ENCODE assay signal across 8 cellular contexts in the genomic region with DNA sequence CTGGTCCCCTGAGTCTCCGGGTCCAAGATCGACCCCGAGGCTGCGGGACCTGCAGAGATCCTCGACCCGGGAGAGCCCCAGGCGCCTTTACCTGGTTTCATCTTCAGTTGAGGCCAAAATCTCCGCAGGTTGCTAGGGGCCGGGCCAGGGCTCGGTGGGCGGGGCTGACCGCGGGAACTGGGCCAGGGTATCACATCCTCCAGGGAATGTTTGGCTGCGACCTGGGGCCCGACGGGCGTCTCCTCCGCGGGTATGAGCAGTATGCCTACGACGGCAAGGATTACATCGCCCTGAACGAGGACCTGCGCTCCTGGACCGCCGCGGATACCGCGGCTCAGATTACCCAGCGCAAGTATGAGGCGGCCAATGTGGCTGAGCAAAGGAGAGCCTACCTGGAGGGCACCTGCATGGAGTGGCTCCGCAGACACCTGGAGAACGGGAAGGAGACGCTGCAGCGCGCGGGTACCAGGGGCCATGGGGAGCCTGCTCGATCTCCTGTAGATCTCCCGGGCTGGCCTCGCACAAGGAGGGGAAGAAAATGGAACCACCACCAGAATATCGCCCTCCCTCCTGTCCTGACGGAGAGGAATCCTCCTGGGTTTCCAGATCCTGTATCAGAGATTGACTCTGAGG. TPM values are rescaled to one million over a fixed set of nuclear protein-coding genes. Genes with fewer than 3 reads are reported as not detected.
DNase-seq lines count a peak whose midpoint lies in the region; ATAC-seq, FAIRE-seq and TF ChIP-seq lines count a peak whose summit lies in the region.

No MANE protein-coding gene starts in this region.

- CTCF ChIA-PET in K562 (lab: Yijun Ruan, JAX; ENCODE audit: low intra/inter-chr PET ratio) = no interaction called here

- TF ChIP-seq CTCF in K562 (IDR thresholded peaks at IDR 0.05 in 2 of 3, conservative IDR thresholded peaks at IDR 0.05 in 1 of 3; ENCODE audit: insufficient read depth in 2 of 3, low read depth in 1 of 3, low read length in 3 of 3) (no peak), left lung (IDR thresholded peaks at IDR 0.05) (no peak)

- TF ChIP-seq POLR2A in K562 (conservative IDR thresholded peaks at IDR 0.05) = no peak

- H3K27me3 Mint-ChIP-seq in stimulated activated naive B cell treated with anti-CD40 and anti-IgM and Interleukin-4, amounts not matched to agents 10 μg/mL and 1 μg/mL and 100 μg/mL, for 72 hours = peaks cover 32 to 36% of the 10 kb centered on the region in 2 donors

- BruUV-seq in K562 (replicated peaks; lab: Mats Ljungman, UMichigan) = no TSS peak

- peak overlapping the region; percentile 89 for H3K4me3 Mint-ChIP-seq in stimulated activated naive B cell treated with anti-CD40 and anti-IgM and Interleukin-4, amounts not matched to agents 10 μg/mL and 1 μg/mL and 100 μg/mL, for 72 hours

- 90% methylated on average over 34 of the region's 42 CpGs for WGBS in K562 (ENCODE audit: insufficient coverage, low coverage, missing lambda C conversion rate)

- FAIRE-seq in K562 (lab: Jason Lieb, UNC) = no peak

- H3K27ac Mint-ChIP-seq in stimulated activated naive B cell treated with anti-CD40 and anti-IgM and Interleukin-4, amounts not matched to agents 10 μg/mL and 1 μg/mL and 100 μg/mL, for 72 hours = no peak overlapping the region

- no peaks in the 10 kb centered on the region for H3K9me3 ChIP-seq in K562 (replicated peaks; ENCODE audit: control insufficient read depth, insufficient read depth, low read depth, low read length)
- H3K9me3 ChIP-seq in left lung = no peaks in the 10 kb centered on the region

- TF ChIP-seq RAD21 in K562 (CRISPR knock-in tag; conservative IDR thresholded peaks at IDR 0.05 in 1 of 2, IDR thresholded peaks at IDR 0.05 in 1 of 2) = no peak

- no peak overlapping the region for H3K4me2 ChIP-seq in K562 (ENCODE audit: insufficient read depth, low read length)

- H3K36me3 ChIP-seq in K562 (ENCODE audit: control insufficient read depth, insufficient read depth, low read length) = no peaks in the 10 kb centered on the region
- no peaks in the 10 kb centered on the region for H3K36me3 ChIP-seq in left lung

- peaks cover 21 to 23% of the 10 kb centered on the region in 2 donors for H3K36me3 Mint-ChIP-seq in stimulated activated naive B cell treated with anti-CD40 and anti-IgM and Interleukin-4, amounts not matched to agents 10 μg/mL and 1 μg/mL and 100 μg/mL, for 72 hours

- H3K79me2 ChIP-seq in K562 (ENCODE audit: control insufficient read depth, insufficient read depth, low read length) = no peaks in the 10 kb centered on the region

- no peak for TF ChIP-seq EP300 in K562 (IDR thresholded peaks at IDR 0.05; ENCODE audit: low read length)

- POLR2A ChIA-PET in K562 (lab: Yijun Ruan, JAX) = no interaction called here

- H3K4me3 ChIP-seq in K562 (no peak overlapping the region), left lung (peak overlapping the region; percentile 38 to 41)

- no peak for ATAC-seq in K562
- peak; percentile 75 for ATAC-seq in left lung
- peak; percentile 37 to 40 for ATAC-seq in stimulated activated naive B cell treated with anti-CD40 and anti-IgM and Interleukin-4, amounts not matched to agents 10 μg/mL and 1 μg/mL and 100 μg/mL, for 72 hours (replicated peaks)
- ATAC-seq in GM21786 (IDR thresholded peaks at IDR 0.05; ENCODE audit: unreplicated experiment) = no peak

- no peak overlapping the region for H2AFZ ChIP-seq in K562 (ENCODE audit: low read depth, low read length)

- H3K9me1 ChIP-seq in K562 (ENCODE audit: control insufficient read depth, insufficient read depth, low read length) = no peaks in the 10 kb centered on the region

- no peak overlapping the region for H3K27ac ChIP-seq in K562 (ENCODE audit: extremely low read depth, low read depth, low read length)
- no peak overlapping the region for H3K27ac ChIP-seq in left lung

- peaks cover 0 to 10% of the 10 kb centered on the region in 2 experiments; a peak in 1 of 5 replicates for H3K4me1 ChIP-seq in K562 (replicated peaks in 1 of 2; ENCODE audit: control insufficient read depth in 2 of 2, insufficient read depth in 2 of 2, low read length in 2 of 2)
- H3K4me1 ChIP-seq in left lung = peaks cover 7 to 21% of the 10 kb centered on the region in 2 donors

- H3K9me3 Mint-ChIP-seq in stimulated activated naive B cell treated with anti-CD40 and anti-IgM and Interleukin-4, amounts not matched to agents 10 μg/mL and 1 μg/mL and 100 μg/mL, for 72 hours = no peaks in the 10 kb centered on the region

- H4K20me1 ChIP-seq in K562 (replicated peaks; ENCODE audit: control insufficient read depth, insufficient read depth, low read length) = no peaks in the 10 kb centered on the region

- H3K4me1 Mint-ChIP-seq in stimulated activated naive B cell treated with anti-CD40 and anti-IgM and Interleukin-4, amounts not matched to agents 10 μg/mL and 1 μg/mL and 100 μg/mL, for 72 hours = peaks cover 15 to 25% of the 10 kb centered on the region in 2 donors

- in situ Hi-C loops in K562 (cut with MboI) = loop anchor here (10.0 kb wide), 1 partner anchor 272 kb away; no protein-coding TSS in a partner anchor

- DNase-seq in NCI-H345 (lab: John Stamatoyannopoulos, UW) (peak; percentile 11), NCI-H345 treated with DMSO at 0.1 percent for 48 hours (lab: John Stamatoyannopoulos, UW; ENCODE audit: unreplicated experiment) (no peak), K562 (ENCODE audit: extremely low read depth in 1 of 4, low spot score in 3 of 4) (no peak), left lung (peak; percentile 43 to 86), RKO (ENCODE audit: low spot score) (no peak), occipital lobe (lab: John Stamatoyannopoulos, UW) (no peak)
- DNase-seq in stimulated activated naive B cell treated with anti-CD40 and anti-IgM and Interleukin-4, amounts not matched to agents 10 μg/mL and 1 μg/mL and 100 μg/mL, for 72 hours = no peak

- intact Hi-C loops in K562 (cut with micrococcal nuclease) (no loop called here), left lung (cut with DNase I) (loop anchor here in 1 of 2 donors (10.0 kb wide), 1 partner anchor 152 kb away; no protein-coding TSS in a partner anchor)

- no peak overlapping the region for H3K9ac ChIP-seq in K562 (ENCODE audit: insufficient read depth in 1 of 2, low read depth in 2 of 2, low read length in 2 of 2)

- H3K27me3 ChIP-seq in K562 (ENCODE audit: control insufficient read depth in 2 of 2, insufficient read depth in 2 of 2, low read length in 2 of 2) (no peaks in the 10 kb centered on the region), left lung (peaks cover 0 to 38% of the 10 kb centered on the region in 2 donors)

TF ChIP-seq in K562, 482 proteins besides CTCF, POLR2A, EP300 and RAD21 (continues in another document):
- TF ChIP-seq POLR2G (IDR thresholded peaks at IDR 0.05; ENCODE audit: low read depth, low read length) (peak; percentile 37; the same call in 1 of the 2 replicates), POLR2H (tag; IDR thresholded peaks at IDR 0.05; ENCODE audit: low read depth) (no peak)
- TF ChIP-seq, protein P1, sequence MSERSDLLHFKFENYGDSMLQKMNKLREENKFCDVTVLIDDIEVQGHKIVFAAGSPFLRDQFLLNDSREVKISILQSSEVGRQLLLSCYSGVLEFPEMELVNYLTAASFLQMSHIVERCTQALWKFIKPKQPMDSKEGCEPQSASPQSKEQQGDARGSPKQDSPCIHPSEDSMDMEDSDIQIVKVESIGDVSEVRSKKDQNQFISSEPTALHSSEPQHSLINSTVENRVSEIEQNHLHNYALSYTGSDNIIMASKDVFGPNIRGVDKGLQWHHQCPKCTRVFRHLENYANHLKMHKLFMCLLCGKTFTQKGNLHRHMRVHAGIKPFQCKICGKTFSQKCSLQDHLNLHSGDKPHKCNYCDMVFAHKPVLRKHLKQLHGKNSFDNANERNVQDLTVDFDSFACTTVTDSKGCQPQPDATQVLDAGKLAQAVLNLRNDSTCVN (CRISPR knock-in tag; IDR thresholded peaks at IDR 0.05) = no peak

RNA-seq across cellular contexts. Expression of a gene that starts 53.8 kb away (rescaled TPM):
- total RNA-seq in K562 (2011; cell fraction: chromatin; rRNA removed; ENCODE audit: low replicate concordance) = 19.9 and 30.6 TPM in 2 replicates
- 30.3 and 30.7 TPM in 2 replicates for total RNA-seq in K562 (2011; cell fraction: nucleolus; rRNA removed)
- total RNA-seq in K562 (2011; cell fraction: nucleoplasm; rRNA removed) = 29.0 and 30.1 TPM in 2 replicates
- total RNA-seq in K562 (2014; rRNA removed) = 92.2 and 119 TPM in 2 replicates
- 126 and 174 TPM in 2 replicates for total RNA-seq in K562 (2014; rRNA removed; fragmentation: Illumina TruSeq; extraction: Trizol)
- total RNA-seq in K562 (2015; rRNA removed; fragmentation: Illumina TruSeq; extraction: Trizol) = 150 and 160 TPM in 2 replicates
- total RNA-seq in K562 (2021) = 113 and 123 TPM in 2 replicates
- polyA plus RNA-seq in K562 (2011; rRNA removed) = 143 and 156 TPM in 2 replicates
- 189 and 193 TPM in 2 replicates for polyA plus RNA-seq in K562 (2011; cell fraction: cytosol; rRNA removed)
- polyA plus RNA-seq in K562 (2011; cell fraction: nucleus; rRNA removed) = 115 and 130 TPM in 2 replicates
- 130 and 140 TPM in 2 replicates for polyA plus RNA-seq in K562 (2012)
- polyA plus RNA-seq in K562 (2014; fragmentation: Illumina TruSeq; extraction: Trizol) = 115 and 122 TPM in 2 replicates
- polyA plus RNA-seq in K562 (2014; fragmentation: Nextera tagmentation; extraction: Ambion mirVana) = 100 to 1,000 TPM; 322 to 333 TPM
- 121 and 149 TPM in 2 replicates for polyA plus RNA-seq in K562 (2014; rRNA removed)
- polyA minus RNA-seq in K562 (2011; rRNA and poly(A)+ RNA removed) = 35.4 and 40.0 TPM in 2 replicates
- 15.2 and 16.0 TPM in 2 replicates for polyA minus RNA-seq in K562 (2011; cell fraction: cytosol; rRNA and poly(A)+ RNA removed)
- 15.9 and 21.0 TPM in 2 replicates for polyA minus RNA-seq in K562 (2011; cell fraction: nucleus; rRNA and poly(A)+ RNA removed)
- total RNA-seq in left lung = 10 to 100 TPM; 21.3 to 24.7 TPM
- 13.9 TPM for total RNA-seq in occipital lobe

RNA-seq across cellular contexts. Expression of a gene that starts 59.8 kb away (rescaled TPM):
- total RNA-seq in K562 (2011; cell fraction: chromatin; rRNA removed; ENCODE audit: low replicate concordance) = 13.4 and 14.5 TPM in 2 replicates
- 8.8 and 9.7 TPM in 2 replicates for total RNA-seq in K562 (2011; cell fraction: nucleolus; rRNA removed)
- 19.6 and 32.7 TPM in 2 replicates for total RNA-seq in K562 (2011; cell fraction: nucleoplasm; rRNA removed)
- total RNA-seq in K562 (2014; rRNA removed) (32.9 and 46.2 TPM in 2 replicates), K562 (2014; rRNA removed; fragmentation: Illumina TruSeq; extraction: Trizol) (39.3 and 40.8 TPM in 2 replicates), K562 (2015; rRNA removed; fragmentation: Illumina TruSeq; extraction: Trizol) (51.3 and 51.5 TPM in 2 replicates), K562 (2021) (44.6 and 49.7 TPM in 2 replicates), left lung (10 to 100 TPM; 57.0 to 60.0 TPM), occipital lobe (15.8 TPM)
- polyA plus RNA-seq in K562 (2011; rRNA removed) (74.6 and 77.8 TPM in 2 replicates), K562 (2014; fragmentation: Illumina TruSeq; extraction: Trizol) (71.7 and 94.8 TPM in 2 replicates), K562 (2014; fragmentation: Nextera tagmentation; extraction: Ambion mirVana) (10 to 100 TPM; 17.8 to 30.9 TPM), K562 (2014; rRNA removed) (58.1 and 64.1 TPM in 2 replicates)
- polyA plus RNA-seq in K562 (2011; cell fraction: cytosol; rRNA removed) = 56.3 and 72.0 TPM in 2 replicates
- polyA plus RNA-seq in K562 (2011; cell fraction: nucleus; rRNA removed) = 35.3 and 42.5 TPM in 2 replicates
- 47.5 and 59.4 TPM in 2 replicates for polyA plus RNA-seq in K562 (2012)
- polyA minus RNA-seq in K562 (2011; rRNA and poly(A)+ RNA removed) = 27.6 and 29.1 TPM in 2 replicates
- polyA minus RNA-seq in K562 (2011; cell fraction: cytosol; rRNA and poly(A)+ RNA removed) = 12.3 and 21.0 TPM in 2 replicates
- polyA minus RNA-seq in K562 (2011; cell fraction: nucleus; rRNA and poly(A)+ RNA removed) = 8.5 and 12.9 TPM in 2 replicates

Comparison
In these comparisons a context has a peak if more than half of its experiments do, and no peak if none do; other contexts are left out.
1. DNase-seq: peak in NCI-H345 (single experiment) and left lung (2 of 2); none in NCI-H345 treated with DMSO at 0.1 percent for 48 hours (single experiment), K562 (0 of 4), stimulated activated naive B cell treated with anti-CD40 and anti-IgM and Interleukin-4, amounts not matched to agents 10 μg/mL and 1 μg/mL and 100 μg/mL, for 72 hours (single experiment), RKO (single experiment) and occipital lobe (single experiment).
2. ATAC-seq: peak in left lung (single experiment) and stimulated activated naive B cell treated with anti-CD40 and anti-IgM and Interleukin-4, amounts not matched to agents 10 μg/mL and 1 μg/mL and 100 μg/mL, for 72 hours (2 of 2); none in K562 (single experiment) and GM21786 (single experiment).